6 cellular contexts compared by ENCODE assay signal in the genomic region with DNA sequence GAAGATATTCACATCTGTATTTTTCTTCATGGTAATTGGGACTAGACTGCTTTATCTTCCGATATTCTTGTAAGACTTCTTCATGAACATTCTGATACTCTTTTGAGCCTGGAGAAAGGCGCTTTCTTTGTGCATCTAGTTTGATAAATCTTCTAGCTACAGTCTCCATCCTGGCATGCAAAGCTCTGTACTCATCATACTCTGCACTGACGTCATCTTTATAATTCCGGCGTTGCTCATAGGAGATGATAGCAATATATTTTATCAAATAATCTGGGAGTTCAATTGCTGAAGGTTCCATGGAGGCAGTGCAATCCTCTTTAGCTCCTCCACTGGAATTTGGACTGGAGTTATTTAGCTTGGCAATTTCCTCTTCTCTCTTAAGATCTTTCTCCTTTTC. TPM values are rescaled to one million over a fixed set of nuclear protein-coding genes. Genes with fewer than 3 reads are reported as not detected.
"Had no signal": no experiment of that assay in that cellular context is flagged by ENCODE, and none has a peak within 500 bp of the region (broad histone marks: within the 10 kb centered on the region; RNA-seq: fewer than 3 reads in every experiment).

No MANE protein-coding gene starts in this region.

RNA-seq across cellular contexts. Expression of gene CD1D, which starts 4.8 kb away (rescaled TPM):
- total RNA-seq: activated CD4-positive, alpha-beta memory T cell treated with anti-CD3 and anti-CD28 coated beads, Interleukin-2, amount 10 ng/mL, durations not matched to agents 7 days and 5 days; activated CD4-positive, alpha-beta T cell treated with anti-CD3 and anti-CD28 coated beads, Interleukin-2, amount 10 ng/mL, durations not matched to agents 7 days and 5 days; activated naive CD4-positive, alpha-beta T cell treated with anti-CD3 and anti-CD28 coated beads, Interleukin-2, amount 50 U/mL, for 72 hours; activated naive CD8-positive, alpha-beta T cell treated with anti-CD3 and anti-CD28 coated beads, Interleukin-2, amount 10 ng/mL, durations not matched to agents 7 days and 5 days; activated T-cell treated with anti-CD3 and anti-CD28 coated beads, Interleukin-2, amount 50 U/mL, for 72 hours; ascending aorta had no signal
